In the genomic region with DNA sequence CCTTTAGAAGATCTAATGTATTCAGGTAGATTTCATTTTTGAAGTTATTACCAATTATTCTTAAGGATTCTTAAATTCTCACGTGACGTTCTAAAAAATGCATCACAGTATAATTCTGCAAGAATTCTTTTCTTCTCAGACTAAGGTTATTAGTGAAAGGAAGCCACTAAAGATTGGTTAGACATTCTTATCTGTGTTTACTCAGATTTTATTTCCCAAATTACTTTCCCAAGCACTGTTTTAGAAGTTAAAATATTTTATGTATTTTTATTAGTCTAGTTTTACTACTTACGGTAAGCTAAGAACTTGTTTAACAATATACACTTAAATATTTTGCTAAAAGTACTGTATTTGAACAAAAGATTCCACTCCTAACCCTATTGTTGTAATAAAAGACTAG, we compare ENCODE assay signal across 23 cellular contexts. TPM values are rescaled to one million over a fixed set of nuclear protein-coding genes. Genes with fewer than 3 reads are reported as not detected.
A peak's percentile ranks its signal among the peaks of the same experiment; 100 is the strongest.
DNase-seq lines count a peak whose midpoint lies in the region; FAIRE-seq and TF ChIP-seq lines count a peak whose summit lies in the region.
"Had no signal": no experiment of that assay in that cellular context is flagged by ENCODE, and none has a peak within 500 bp of the region (broad histone marks: within the 10 kb centered on the region; RNA-seq: fewer than 3 reads in every experiment).

No MANE protein-coding gene starts in this region.

- H3K36me3 Mint-ChIP-seq in osteocyte (ENCODE audit: unreplicated experiment): peaks cover 12% of the 10 kb centered on the region

- POLR2A ChIA-PET in HEK293 (lab: Yijun Ruan, JAX): no interaction called here

- H3K4me3 ChIP-seq in HEK293 (ENCODE audit: low read depth, low read length): no peak overlapping the region
- H3K4me3 ChIP-seq in fibroblast of villous mesenchyme (ENCODE audit: low read depth, low read length): no peak overlapping the region
- H3K4me3 ChIP-seq: A549; BLaER1 treated with 17β-estradiol and CSF1 and Interleukin-3, amounts not matched to agents 10 nM and 100 nM; GM12878 had no signal

- no peaks in the 10 kb centered on the region for H3K27me3 Mint-ChIP-seq in osteocyte (ENCODE audit: unreplicated experiment)
- H3K27me3 Mint-ChIP-seq: B cell; CD4-positive, alpha-beta T cell had no signal

- CTCF ChIA-PET in HEK293 (lab: Yijun Ruan, JAX): no interaction called here

- H3K36me3 ChIP-seq in HEK293 (ENCODE audit: control insufficient read depth in 2 of 2, insufficient read depth in 1 of 2, low read length in 2 of 2): no peaks in the 10 kb centered on the region; a peak in 1 of 3 replicates

- DNase-seq in fibroblast of villous mesenchyme (ENCODE audit: low read depth) (peak; percentile 59), activated gamma-delta T cell (lab: John Stamatoyannopoulos, UW) (no peak), osteocyte (ENCODE audit: extremely low spot score, unreplicated experiment) (no peak), GM10266 (ENCODE audit: extremely low spot score) (no peak)
- DNase-seq: AML-193; Caco-2; Calu3; CD4-positive, alpha-beta T cell; CD8-positive, alpha-beta T cell; DMS79 treated with DMSO at 0.1 percent for 48 hours; GF-D8 had no signal

- H3K9me3 ChIP-seq in HEK293 (ENCODE audit: control insufficient read depth, insufficient read depth, low read depth, low read length): no peaks in the 10 kb centered on the region
- H3K9me3 ChIP-seq: A549, Caco-2 had no signal

- no peaks in the 10 kb centered on the region for H3K4me1 Mint-ChIP-seq in osteocyte (ENCODE audit: unreplicated experiment)

- no peak overlapping the region for H3K4me3 Mint-ChIP-seq in osteocyte (ENCODE audit: unreplicated experiment)
- H3K4me3 Mint-ChIP-seq: B cell; CD4-positive, alpha-beta T cell; CD8-positive, alpha-beta T cell had no signal

- H3K9me3 Mint-ChIP-seq in osteocyte (ENCODE audit: unreplicated experiment): no peaks in the 10 kb centered on the region
- H3K9me3 Mint-ChIP-seq: CD8-positive, alpha-beta T cell had no signal

- no peak overlapping the region for H3K27ac Mint-ChIP-seq in osteocyte (ENCODE audit: unreplicated experiment)
- H3K27ac Mint-ChIP-seq: B cell; CD4-positive, alpha-beta T cell; CD8-positive, alpha-beta T cell had no signal

- peaks cover 10% of the 10 kb centered on the region; the same call in 1 of the 2 replicates for H3K4me1 ChIP-seq in HEK293 (ENCODE audit: control insufficient read depth, insufficient read depth, low read length)
- H3K4me1 ChIP-seq: A549 had no signal

- FAIRE-seq in islet of Langerhans (lab: Jason Lieb, UNC): peak; percentile 73
- FAIRE-seq: A549, D721Med, GM12878, GM12892, GM18507 had no signal

- TF ChIP-seq CTCF in HEK293 (tag by site-specific recombination; IDR thresholded peaks at IDR 0.05) (no peak), VCaP (conservative IDR thresholded peaks at IDR 0.05) (no peak), fibroblast of villous mesenchyme (IDR thresholded peaks at IDR 0.05; ENCODE audit: insufficient read depth, low read depth, low read length) (no peak), osteocyte (IDR thresholded peaks at IDR 0.05) (no peak), GM10266 (IDR thresholded peaks at IDR 0.05; ENCODE audit: control insufficient read depth, insufficient read depth, low read depth, missing control alignments) (no peak)

- H3K27ac ChIP-seq in HEK293 (ENCODE audit: extremely low read depth, low read depth, low read length): no peak overlapping the region
- H3K27ac ChIP-seq in VCaP: 0 out of 2 replicates have a peak overlapping the region, but pooled peaks have one; percentile 20
- H3K27ac ChIP-seq: 22Rv1; A549; BLaER1 treated with 17β-estradiol and CSF1 and Interleukin-3, amounts not matched to agents 10 nM and 100 nM; C4-2B had no signal

TF ChIP-seq in HEK293, 187 proteins besides CTCF, POLR2A, EP300 and RAD21:
- TF ChIP-seq, protein P1, sequence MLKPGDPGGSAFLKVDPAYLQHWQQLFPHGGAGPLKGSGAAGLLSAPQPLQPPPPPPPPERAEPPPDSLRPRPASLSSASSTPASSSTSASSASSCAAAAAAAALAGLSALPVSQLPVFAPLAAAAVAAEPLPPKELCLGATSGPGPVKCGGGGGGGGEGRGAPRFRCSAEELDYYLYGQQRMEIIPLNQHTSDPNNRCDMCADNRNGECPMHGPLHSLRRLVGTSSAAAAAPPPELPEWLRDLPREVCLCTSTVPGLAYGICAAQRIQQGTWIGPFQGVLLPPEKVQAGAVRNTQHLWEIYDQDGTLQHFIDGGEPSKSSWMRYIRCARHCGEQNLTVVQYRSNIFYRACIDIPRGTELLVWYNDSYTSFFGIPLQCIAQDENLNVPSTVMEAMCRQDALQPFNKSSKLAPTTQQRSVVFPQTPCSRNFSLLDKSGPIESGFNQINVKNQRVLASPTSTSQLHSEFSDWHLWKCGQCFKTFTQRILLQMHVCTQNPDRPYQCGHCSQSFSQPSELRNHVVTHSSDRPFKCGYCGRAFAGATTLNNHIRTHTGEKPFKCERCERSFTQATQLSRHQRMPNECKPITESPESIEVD (tag by site-specific recombination; IDR thresholded peaks at IDR 0.05): peak; percentile 73
- no peak for TF ChIP-seq ZNF596 (tag by site-specific recombination; IDR thresholded peaks at IDR 0.05)
- TF ChIP-seq ZNF202 (tag by site-specific recombination; IDR thresholded peaks at IDR 0.05; ENCODE audit: borderline replicate concordance): no peak
- TF ChIP-seq ZNF248 (tag by site-specific recombination; IDR thresholded peaks at IDR 0.05): no peak
- TF ChIP-seq, protein P2, sequence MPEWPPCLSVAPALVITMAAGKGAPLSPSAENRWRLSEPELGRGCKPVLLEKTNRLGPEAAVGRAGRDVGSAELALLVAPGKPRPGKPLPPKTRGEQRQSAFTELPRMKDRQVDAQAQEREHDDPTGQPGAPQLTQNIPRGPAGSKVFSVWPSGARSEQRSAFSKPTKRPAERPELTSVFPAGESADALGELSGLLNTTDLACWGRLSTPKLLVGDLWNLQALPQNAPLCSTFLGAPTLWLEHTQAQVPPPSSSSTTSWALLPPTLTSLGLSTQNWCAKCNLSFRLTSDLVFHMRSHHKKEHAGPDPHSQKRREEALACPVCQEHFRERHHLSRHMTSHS (tag by site-specific recombination; IDR thresholded peaks at IDR 0.05): no peak
- TF ChIP-seq, protein P3, sequence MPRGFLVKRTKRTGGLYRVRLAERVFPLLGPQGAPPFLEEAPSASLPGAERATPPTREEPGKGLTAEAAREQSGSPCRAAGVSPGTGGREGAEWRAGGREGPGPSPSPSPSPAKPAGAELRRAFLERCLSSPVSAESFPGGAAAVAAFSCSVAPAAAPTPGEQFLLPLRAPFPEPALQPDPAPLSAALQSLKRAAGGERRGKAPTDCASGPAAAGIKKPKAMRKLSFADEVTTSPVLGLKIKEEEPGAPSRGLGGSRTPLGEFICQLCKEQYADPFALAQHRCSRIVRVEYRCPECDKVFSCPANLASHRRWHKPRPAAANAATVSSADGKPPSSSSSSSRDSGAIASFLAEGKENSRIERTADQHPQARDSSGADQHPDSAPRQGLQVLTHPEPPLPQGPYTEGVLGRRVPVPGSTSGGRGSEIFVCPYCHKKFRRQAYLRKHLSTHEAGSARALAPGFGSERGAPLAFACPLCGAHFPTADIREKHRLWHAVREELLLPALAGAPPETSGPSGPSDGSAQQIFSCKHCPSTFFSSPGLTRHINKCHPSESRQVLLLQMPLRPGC (tag by site-specific recombination; IDR thresholded peaks at IDR 0.05): no peak
- no peak for TF ChIP-seq SALL2 (tag by site-specific recombination; IDR thresholded peaks at IDR 0.05; ENCODE audit: borderline replicate concordance)

RNA-seq across cellular contexts. Expression of a gene that starts 28.4 kb away (rescaled TPM):
- total RNA-seq in fibroblast of villous mesenchyme: 12.9 and 16.8 TPM in 2 replicates
- total RNA-seq in osteocyte: 32.4 and 34.2 TPM in 2 replicates
